27 cellular contexts compared by ENCODE assay signal in the genomic region with DNA sequence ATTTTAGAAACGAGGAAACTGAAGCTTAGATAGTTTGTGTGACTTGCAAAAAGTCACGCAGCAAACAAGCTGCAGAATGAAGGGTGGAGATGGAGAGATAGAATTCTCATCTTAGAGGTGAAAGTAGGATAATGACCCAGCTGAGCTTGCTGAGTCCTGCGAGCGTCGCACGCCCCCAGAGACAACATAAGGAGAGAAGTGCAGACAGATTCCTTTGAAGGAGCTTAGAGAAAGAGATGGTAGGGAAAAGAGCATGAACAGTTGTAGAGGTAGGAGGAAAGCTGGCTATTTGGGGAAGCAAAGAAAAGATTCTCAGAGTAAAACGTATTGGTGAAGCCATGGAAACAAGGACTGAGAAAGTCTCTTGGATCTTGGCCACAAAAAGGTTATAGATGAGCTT. TPM values are rescaled to one million over a fixed set of nuclear protein-coding genes. Genes with fewer than 3 reads are reported as not detected.
"Had no signal": no experiment of that assay in that cellular context is flagged by ENCODE, and none has a peak within 500 bp of the region (broad histone marks: within the 10 kb centered on the region; RNA-seq: fewer than 3 reads in every experiment).

No MANE protein-coding gene starts in this region.

- H3K27me3 ChIP-seq: gastrocnemius medialis, pancreas, suprapubic skin, tibial nerve had no signal

- H3K27ac Mint-ChIP-seq: activated B cell treated with CpG ODN at 0.5 μM for 24 hours; activated naive CD4-positive, alpha-beta T cell treated with anti-CD3 and anti-CD28 coated beads, Interleukin-2, amount 10 ng/mL, durations not matched to agents 7 days and 5 days; activated T-cell treated with anti-CD3 and anti-CD28 coated beads, Interleukin-2, amount 50 U/mL, for 72 hours; natural killer cell; stimulated activated naive CD8-positive, alpha-beta T cell treated with anti-CD3 and anti-CD28 coated beads, Interleukin-15, amount 100 ng/mL, for 72 hours had no signal

- H3K36me3 Mint-ChIP-seq: natural killer cell had no signal

- H3K36me3 ChIP-seq: cardiac muscle cell, gastrocnemius medialis, pancreas, suprapubic skin, tibial nerve had no signal

- H3K9me3 ChIP-seq: esophagus squamous epithelium, gastrocnemius medialis, pancreas, suprapubic skin, tibial nerve had no signal

- DNase-seq: activated B cell treated with CpG ODN at 0.5 μM for 24 hours; activated CD4-positive, alpha-beta T cell treated with anti-CD3 and anti-CD28 coated beads for 4 hours; activated CD4-positive, alpha-beta T cell treated with anti-CD3 and anti-CD28 coated beads, Interleukin-2, amount 50 U/mL, for 48 hours; activated naive CD4-positive, alpha-beta T cell treated with anti-CD3 and anti-CD28 coated beads, Interleukin-2, amount 10 ng/mL, durations not matched to agents 7 days and 5 days; activated T-cell treated with anti-CD3 and anti-CD28 coated beads, Interleukin-2, amount 50 U/mL, for 72 hours; amygdala; dermis blood vessel endothelial cell; effector memory CD4-positive, alpha-beta T cell; esophagus squamous epithelium; gastrocnemius medialis; head of caudate nucleus; hypothalamus; left ventricle myocardium superior; mammary epithelial cell; midbrain; natural killer cell; right cardiac atrium; stimulated activated CD4-positive, alpha-beta T cell treated with anti-CD3 and anti-CD28 coated beads, Interleukin-12 subunit alpha, Interleukin-12 subunit beta, amount 100 ng/mL, for 4 hours; stimulated activated CD4-positive, alpha-beta T cell treated with anti-CD3 and anti-CD28 coated beads, Interleukin-1b, Interleukin-23, amount 100 ng/mL, for 48 hours; stimulated activated naive CD8-positive, alpha-beta T cell treated with anti-CD3 and anti-CD28 coated beads, Interleukin-15, amount 100 ng/mL, for 72 hours; T-helper 9 cell had no signal

- H3K27ac ChIP-seq: cardiac muscle cell, gastrocnemius medialis, pancreas, suprapubic skin had no signal

- H3K9me3 Mint-ChIP-seq: activated B cell treated with CpG ODN at 0.5 μM for 24 hours; activated naive CD4-positive, alpha-beta T cell treated with anti-CD3 and anti-CD28 coated beads, Interleukin-2, amount 10 ng/mL, durations not matched to agents 7 days and 5 days; natural killer cell; stimulated activated naive CD8-positive, alpha-beta T cell treated with anti-CD3 and anti-CD28 coated beads, Interleukin-15, amount 100 ng/mL, for 72 hours had no signal

- ATAC-seq: activated T-cell treated with anti-CD3 and anti-CD28 coated beads, Interleukin-2, amount 50 U/mL, for 72 hours; gastrocnemius medialis; left ventricle myocardium superior; natural killer cell; pancreas; right cardiac atrium; stimulated activated naive CD8-positive, alpha-beta T cell treated with anti-CD3 and anti-CD28 coated beads, Interleukin-15, amount 100 ng/mL, for 72 hours had no signal

- H3K4me3 ChIP-seq: cardiac muscle cell, esophagus squamous epithelium, gastrocnemius medialis, pancreas, suprapubic skin, tibial nerve had no signal

- H3K4me3 Mint-ChIP-seq: activated B cell treated with CpG ODN at 0.5 μM for 24 hours; activated naive CD4-positive, alpha-beta T cell treated with anti-CD3 and anti-CD28 coated beads, Interleukin-2, amount 10 ng/mL, durations not matched to agents 7 days and 5 days; activated T-cell treated with anti-CD3 and anti-CD28 coated beads, Interleukin-2, amount 50 U/mL, for 72 hours; natural killer cell; stimulated activated naive CD8-positive, alpha-beta T cell treated with anti-CD3 and anti-CD28 coated beads, Interleukin-15, amount 100 ng/mL, for 72 hours had no signal

RNA-seq across cellular contexts. Expression of gene FAM83F, which starts 44.7 kb away (rescaled TPM):
- total RNA-seq: endothelial cell of umbilical vein, pulmonary artery endothelial cell had no signal
